ENCODE assay signal across 10 cellular contexts in genomic region chr1:200654660-200655059, GRCh38.
A peak's percentile ranks its signal among the peaks of the same experiment; 100 is the strongest.
DNase-seq lines count a peak whose midpoint lies in the region; ATAC-seq and TF ChIP-seq lines count a peak whose summit lies in the region.
"Had no signal": no experiment of that assay in that cellular context is flagged by ENCODE, and none has a peak within 500 bp of the region (broad histone marks: within the 10 kb centered on the region; RNA-seq: fewer than 3 reads in every experiment).

No MANE protein-coding gene starts in this region.

- TF ChIP-seq POLR2A in erythroblast (IDR thresholded peaks at IDR 0.05; ENCODE audit: low read length): no peak

- peak; percentile 90 for ATAC-seq in GM18873 (IDR thresholded peaks at IDR 0.05; ENCODE audit: low FRiP score, unreplicated experiment)
- peak; percentile 97 for ATAC-seq in GM21723 (IDR thresholded peaks at IDR 0.05; ENCODE audit: unreplicated experiment)
- ATAC-seq in HG03432 (IDR thresholded peaks at IDR 0.05; ENCODE audit: unreplicated experiment): peak; percentile 95
- ATAC-seq: sciatic nerve had no signal

- DNase-seq in kidney tubule cell (ENCODE audit: low spot score) (peak; percentile 57), foreskin melanocyte (no peak), Ammon's horn (ENCODE audit: low spot score) (no peak), erythroblast (lab: John Stamatoyannopoulos, UW) (no peak)
- DNase-seq: brain microvascular endothelial cell, NCI-H187 treated with DMSO at 0.1 percent for 48 hours had no signal
